21 cellular contexts compared by ENCODE assay signal in genomic region chr6:133407320-133408100, GRCh38.
A peak's percentile ranks its signal among the peaks of the same experiment; 100 is the strongest.
DNase-seq lines count a peak whose midpoint lies in the region; ATAC-seq and TF ChIP-seq lines count a peak whose summit lies in the region.
"Had no signal": no experiment of that assay in that cellular context is flagged by ENCODE, and none has a peak within 500 bp of the region (broad histone marks: within the 10 kb centered on the region; RNA-seq: fewer than 3 reads in every experiment).

No MANE protein-coding gene starts in this region.

- H3K36me3 ChIP-seq in A673 (ENCODE audit: insufficient read depth, low read length, poor library complexity, severe bottlenecking): no peaks in the 10 kb centered on the region

- CTCF ChIA-PET in A673 (lab: Charles Lee): no interaction called here

- H3K4me1 ChIP-seq in A673 (ENCODE audit: insufficient read depth, low read length, poor library complexity, severe bottlenecking): peaks cover 44% of the 10 kb centered on the region

- no peaks in the 10 kb centered on the region for H3K9me3 Mint-ChIP-seq in nephron
- H3K9me3 Mint-ChIP-seq: CD4-positive, CD25-positive, alpha-beta regulatory T cell had no signal

- BruUV-seq in A673 (replicated peaks; lab: Mats Ljungman, UMichigan): no TSS peak

- intact Hi-C loops in A673 (cut with micrococcal nuclease; ENCODE audit: unreplicated experiment): no loop called here

- H3K27me3 Mint-ChIP-seq in nephron (ENCODE audit: low read depth): no peaks in the 10 kb centered on the region
- H3K27me3 Mint-ChIP-seq: B cell; CD4-positive, CD25-positive, alpha-beta regulatory T cell had no signal

- H3K36me3 Mint-ChIP-seq in nephron (ENCODE audit: low read depth): no peaks in the 10 kb centered on the region
- H3K36me3 Mint-ChIP-seq: CD4-positive, CD25-positive, alpha-beta regulatory T cell had no signal

- H3K27ac Mint-ChIP-seq in nephron: peak overlapping the region in 2 of 3 experiments; percentile 40 to 54
- H3K27ac Mint-ChIP-seq: B cell; CD4-positive, CD25-positive, alpha-beta regulatory T cell had no signal

- H3K27me3 ChIP-seq in A673 (replicated peaks; ENCODE audit: insufficient read depth, low read depth, low read length, poor library complexity): no peaks in the 10 kb centered on the region

- TF ChIP-seq CTCF in A673 (conservative IDR thresholded peaks at IDR 0.05; ENCODE audit: low read depth, low read length) (no peak), nephron (IDR thresholded peaks at IDR 0.05; ENCODE audit: unreplicated experiment in 3 of 3) (no peak)

- POLR2A ChIA-PET in A673 (lab: Charles Lee; ENCODE audit: low non-redundant PET): no interaction called here

- H3K4me1 Mint-ChIP-seq in nephron: peaks cover 40% of the 10 kb centered on the region
- H3K4me1 Mint-ChIP-seq: B cell; CD4-positive, CD25-positive, alpha-beta regulatory T cell had no signal

- ATAC-seq in HG03565 (IDR thresholded peaks at IDR 0.05; ENCODE audit: unreplicated experiment) (no peak), HG03159 (IDR thresholded peaks at IDR 0.05; ENCODE audit: unreplicated experiment) (no peak)
- ATAC-seq: K562, PC-3 had no signal

- H3K9me3 ChIP-seq in A673 (ENCODE audit: low read depth, low read length, poor library complexity, severe bottlenecking): no peaks in the 10 kb centered on the region

- H3K4me3 ChIP-seq in A673 (ENCODE audit: low read depth, low read length, poor library complexity, severe bottlenecking): peak overlapping the region; percentile 12
- H3K4me3 ChIP-seq: K562 had no signal

- no peak overlapping the region for H3K4me3 Mint-ChIP-seq in nephron
- H3K4me3 Mint-ChIP-seq: B cell; CD4-positive, CD25-positive, alpha-beta regulatory T cell had no signal

- DNase-seq in A673 (ENCODE audit: low spot score): peak; percentile 68
- DNase-seq in OCI-M1 (lab: John Stamatoyannopoulos, UW): peak; percentile 43
- peak; percentile 69 for DNase-seq in dedifferentiated amniotic fluid mesenchymal stem cell (ENCODE audit: extremely low spot score)
- no peak for DNase-seq in NCI-H2227 treated with DMSO at 0.1 percent for 48 hours (lab: John Stamatoyannopoulos, UW)
- DNase-seq in superior temporal gyrus (ENCODE audit: extremely low spot score): no peak
- DNase-seq: CD4-positive, CD25-positive, alpha-beta regulatory T cell; COR-L47; DMS 273 treated with DMSO at 0.1 percent for 48 hours; HCEC 1CT; NCI-H1105 treated with DMSO at 0.1 percent for 48 hours; NCI-H1694; NCI-H524; PC-3; RPMI8226; SHP77 treated with DMSO at 0.1 percent for 48 hours had no signal

- H3K27ac ChIP-seq in A673 (ENCODE audit: low read depth, low read length, poor library complexity, severe bottlenecking): peak overlapping the region; percentile 64
- H3K27ac ChIP-seq: 22Rv1 had no signal

Comparison
In these comparisons a context has a peak if more than half of its experiments do, and no peak if none do; other contexts are left out.
1. DNase-seq: peak in A673 (single experiment), OCI-M1 (single experiment) and dedifferentiated amniotic fluid mesenchymal stem cell (single experiment); none in NCI-H2227 treated with DMSO at 0.1 percent for 48 hours (single experiment) and superior temporal gyrus (single experiment).